1 cellular context compared by ENCODE assay signal in genomic region chr3:69999191-70000027, GRCh38.
TF ChIP-seq lines count a peak whose summit lies in the region.

SAMMSON (plus strand) TSS chr3:69999733.

TF ChIP-seq in HEK293, 187 proteins besides CTCF, POLR2A, EP300 and RAD21 (continued from another document):
- TF ChIP-seq ZNF580 (tag by site-specific recombination; IDR thresholded peaks at IDR 0.05) (peak; percentile 67), ZBTB48 (tag by site-specific recombination; IDR thresholded peaks at IDR 0.05) (peak; percentile 64)
